In the genomic region with DNA sequence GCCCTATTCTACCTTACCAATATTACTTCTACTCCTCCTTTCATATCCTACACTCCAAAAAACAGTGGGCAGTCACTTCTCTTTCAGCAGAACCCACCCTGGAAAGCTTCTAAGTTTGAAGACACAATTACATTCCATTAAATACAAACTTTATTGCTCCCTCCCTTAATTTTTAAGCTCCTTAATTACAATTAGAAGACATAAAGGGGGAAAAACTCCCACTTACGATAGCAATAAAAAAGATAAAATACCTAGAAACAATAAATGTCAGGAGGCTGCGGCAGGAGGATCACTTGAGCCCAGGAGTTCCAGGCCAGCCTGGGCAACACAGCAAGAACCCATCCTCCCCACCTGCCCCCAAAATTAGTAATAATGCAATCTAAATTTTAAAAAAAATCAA, we compare ENCODE assay signal across 22 cellular contexts. TPM values are rescaled to one million over a fixed set of nuclear protein-coding genes. Genes with fewer than 3 reads are reported as not detected.
DNase-seq lines count a peak whose midpoint lies in the region; ATAC-seq and TF ChIP-seq lines count a peak whose summit lies in the region.
"Had no signal": no experiment of that assay in that cellular context is flagged by ENCODE, and none has a peak within 500 bp of the region (broad histone marks: within the 10 kb centered on the region; RNA-seq: fewer than 3 reads in every experiment).

No MANE protein-coding gene starts in this region.

- H3K27ac Mint-ChIP-seq in activated naive CD4-positive, alpha-beta T cell treated with anti-CD3 and anti-CD28 coated beads for 36 hours = peak overlapping the region; percentile 43
- H3K27ac Mint-ChIP-seq in activated naive CD8-positive, alpha-beta T cell treated with anti-CD3 and anti-CD28 coated beads for 36 hours = peak overlapping the region; percentile 63
- peak overlapping the region; percentile 68 for H3K27ac Mint-ChIP-seq in stimulated activated memory B cell treated with anti-CD40 and anti-IgM and Interleukin-4, amounts not matched to agents 10 μg/mL and 1 μg/mL and 100 μg/mL, for 72 hours

- intact Hi-C loops in activated naive CD4-positive, alpha-beta T cell treated with anti-CD3 and anti-CD28 coated beads for 36 hours (cut with micrococcal nuclease) = loop anchor here (10.0 kb wide), 3 partner anchors 1215 to 1985 kb away; a partner anchor contains a TSS

- H4K20me1 ChIP-seq in Karpas-422 (ENCODE audit: insufficient read depth, low read depth, low read length) (no peaks in the 10 kb centered on the region), SK-N-SH (ENCODE audit: insufficient read depth) (peaks cover 15% of the 10 kb centered on the region; the same call in 1 of the 2 replicates)

- TF ChIP-seq CTCF in SK-N-SH (IDR thresholded peaks at IDR 0.05) = no peak

- no peak overlapping the region for H3K4me3 Mint-ChIP-seq in activated naive CD4-positive, alpha-beta T cell treated with anti-CD3 and anti-CD28 coated beads for 36 hours
- no peak overlapping the region for H3K4me3 Mint-ChIP-seq in activated naive CD8-positive, alpha-beta T cell treated with anti-CD3 and anti-CD28 coated beads for 36 hours
- no peak overlapping the region for H3K4me3 Mint-ChIP-seq in stimulated activated memory B cell treated with anti-CD40 and anti-IgM and Interleukin-4, amounts not matched to agents 10 μg/mL and 1 μg/mL and 100 μg/mL, for 72 hours
- H3K4me3 Mint-ChIP-seq: mesothelial cell of epicardium had no signal

- POLR2A ChIA-PET in SK-N-SH (lab: Yijun Ruan, JAX) = no interaction called here

- H3K36me3 ChIP-seq in Karpas-422 (ENCODE audit: insufficient read depth, low read length) = peaks cover 79% of the 10 kb centered on the region
- H3K36me3 ChIP-seq in SK-N-SH (replicated peaks in 1 of 2; ENCODE audit: control insufficient read depth in 1 of 2, insufficient read depth in 2 of 2, low read length in 1 of 2) = peaks cover 57 to 60% of the 10 kb centered on the region in 2 experiments

- CTCF ChIA-PET in activated naive CD4-positive, alpha-beta T cell treated with anti-CD3 and anti-CD28 coated beads for 36 hours (lab: Charles Lee) = interaction anchor here (1.4 to 4.1 kb wide), 2 partner anchors 14 to 43 kb away, joined by 3 to 19 read pairs; no protein-coding TSS in a partner anchor
- CTCF ChIA-PET in SK-N-SH (lab: Yijun Ruan, JAX) = interaction anchor here (0.6 to 1.5 kb wide), 4 partner anchors 11 to 82 kb away, joined by 3 to 4 read pairs (median 3); no protein-coding TSS in a partner anchor

- H3K27me3 Mint-ChIP-seq in activated naive CD4-positive, alpha-beta T cell treated with anti-CD3 and anti-CD28 coated beads for 36 hours (ENCODE audit: low read depth) = no peaks in the 10 kb centered on the region
- H3K27me3 Mint-ChIP-seq in activated naive CD8-positive, alpha-beta T cell treated with anti-CD3 and anti-CD28 coated beads for 36 hours = no peaks in the 10 kb centered on the region
- H3K27me3 Mint-ChIP-seq in stimulated activated memory B cell treated with anti-CD40 and anti-IgM and Interleukin-4, amounts not matched to agents 10 μg/mL and 1 μg/mL and 100 μg/mL, for 72 hours = no peaks in the 10 kb centered on the region

- H3K4me2 ChIP-seq in Karpas-422 (ENCODE audit: low read depth, low read length, poor library complexity, severe bottlenecking) (peak overlapping the region; percentile 18), SK-N-SH (no peak overlapping the region)

- H3K9me3 Mint-ChIP-seq in activated naive CD4-positive, alpha-beta T cell treated with anti-CD3 and anti-CD28 coated beads for 36 hours = no peaks in the 10 kb centered on the region
- no peaks in the 10 kb centered on the region for H3K9me3 Mint-ChIP-seq in activated naive CD8-positive, alpha-beta T cell treated with anti-CD3 and anti-CD28 coated beads for 36 hours
- H3K9me3 Mint-ChIP-seq in stimulated activated memory B cell treated with anti-CD40 and anti-IgM and Interleukin-4, amounts not matched to agents 10 μg/mL and 1 μg/mL and 100 μg/mL, for 72 hours = no peaks in the 10 kb centered on the region
- H3K9me3 Mint-ChIP-seq: mesothelial cell of epicardium had no signal

- H3K4me1 ChIP-seq in Karpas-422 (ENCODE audit: low read length) (peaks cover 56% of the 10 kb centered on the region), SK-N-SH (ENCODE audit: control insufficient read depth in 1 of 2, insufficient read depth in 2 of 2, low read depth in 1 of 2, low read length in 1 of 2) (peaks cover 6 to 13% of the 10 kb centered on the region in 2 experiments; a peak in 3 of 4 replicates)

- H2AFZ ChIP-seq in Karpas-422 (ENCODE audit: low read length) (no peak overlapping the region), SK-N-SH (ENCODE audit: low read depth) (no peak overlapping the region)

- H3K9me2 ChIP-seq in Karpas-422 (replicated peaks; ENCODE audit: insufficient read depth, low read length) (no peaks in the 10 kb centered on the region), SK-N-SH (no peaks in the 10 kb centered on the region)

- TF ChIP-seq EP300 in SK-N-SH (IDR thresholded peaks at IDR 0.05; ENCODE audit: borderline replicate concordance in 1 of 2, low read depth in 1 of 2, low read length in 1 of 2) = no peak

- peaks cover 100% of the 10 kb centered on the region for H3K79me2 ChIP-seq in Karpas-422 (ENCODE audit: low read length)
- H3K79me2 ChIP-seq in SK-N-SH (ENCODE audit: insufficient read depth) = peaks cover 100% of the 10 kb centered on the region

- H3K4me1 Mint-ChIP-seq in activated naive CD4-positive, alpha-beta T cell treated with anti-CD3 and anti-CD28 coated beads for 36 hours (ENCODE audit: low read depth) = peaks cover 85% of the 10 kb centered on the region
- peaks cover 73% of the 10 kb centered on the region for H3K4me1 Mint-ChIP-seq in activated naive CD8-positive, alpha-beta T cell treated with anti-CD3 and anti-CD28 coated beads for 36 hours
- H3K4me1 Mint-ChIP-seq in stimulated activated memory B cell treated with anti-CD40 and anti-IgM and Interleukin-4, amounts not matched to agents 10 μg/mL and 1 μg/mL and 100 μg/mL, for 72 hours = peaks cover 62% of the 10 kb centered on the region

- H3F3A ChIP-seq in SK-N-SH (replicated peaks; ENCODE audit: insufficient read depth) = peaks cover 3% of the 10 kb centered on the region

- H3K9ac ChIP-seq in Karpas-422 (ENCODE audit: low read length) (no peak overlapping the region), SK-N-SH (no peak overlapping the region)

- H3K4me3 ChIP-seq in Karpas-422 (ENCODE audit: low read length) (no peak overlapping the region), SK-N-SH (ENCODE audit: low read depth in 2 of 2, low read length in 1 of 2) (no peak overlapping the region)
- H3K4me3 ChIP-seq: left lung, vagina had no signal

- WGBS in SK-N-SH (ENCODE audit: low lambda C conversion rate) = 97% methylated on average over 2 of the region's 2 CpGs

- peaks cover 47% of the 10 kb centered on the region for H3K36me3 Mint-ChIP-seq in activated naive CD4-positive, alpha-beta T cell treated with anti-CD3 and anti-CD28 coated beads for 36 hours (ENCODE audit: low read depth)
- peaks cover 57% of the 10 kb centered on the region for H3K36me3 Mint-ChIP-seq in activated naive CD8-positive, alpha-beta T cell treated with anti-CD3 and anti-CD28 coated beads for 36 hours
- H3K36me3 Mint-ChIP-seq in stimulated activated memory B cell treated with anti-CD40 and anti-IgM and Interleukin-4, amounts not matched to agents 10 μg/mL and 1 μg/mL and 100 μg/mL, for 72 hours = peaks cover 29% of the 10 kb centered on the region

- H3K27me3 ChIP-seq in Karpas-422 (ENCODE audit: low read length) (no peaks in the 10 kb centered on the region), SK-N-SH (ENCODE audit: insufficient read depth) (no peaks in the 10 kb centered on the region)
- H3K27me3 ChIP-seq: left lung, vagina had no signal

- H3K27ac ChIP-seq in Karpas-422 (ENCODE audit: low read length) = peak overlapping the region; percentile 71
- no peak overlapping the region for H3K27ac ChIP-seq in SK-N-SH (ENCODE audit: low read depth in 2 of 2, low read length in 1 of 2)
- H3K27ac ChIP-seq: C4-2B, vagina had no signal

- no peak for DNase-seq in activated naive CD4-positive, alpha-beta T cell treated with anti-CD3 and anti-CD28 coated beads for 36 hours
- DNase-seq in activated naive CD4-positive, alpha-beta T cell treated with anti-CD3 and anti-CD28 coated beads, Interleukin-2, amount 50 U/mL, for 16 hours = no peak
- DNase-seq in Karpas-422 (no peak), NCI-H2081 (lab: John Stamatoyannopoulos, UW) (no peak), SK-N-SH (no peak)
- no peak for DNase-seq in activated naive CD8-positive, alpha-beta T cell treated with anti-CD3 and anti-CD28 coated beads for 36 hours
- DNase-seq in stimulated activated naive CD4-positive, alpha-beta T cell treated with Interleukin-2 at 50 U/mL for 16 hours (lab: John Stamatoyannopoulos, UW) = no peak
- DNase-seq: activated CD4-positive, alpha-beta T cell treated with anti-CD3 and anti-CD28 coated beads, Interleukin-2, amount 50 U/mL, for 48 hours; DMS53; head of caudate nucleus; left lung; NCI-H187; NCI-H226; NCI-H774; PC-3; SHP77; stimulated activated CD4-positive, alpha-beta T cell treated with anti-CD3 and anti-CD28 coated beads, Interleukin-4, amount 100 ng/mL, for 24 hours; substantia nigra had no signal

- no peak for TF ChIP-seq RAD21 in SK-N-SH (IDR thresholded peaks at IDR 0.05; ENCODE audit: low read length)

- H3K9me3 ChIP-seq in Karpas-422 (ENCODE audit: low read length) (no peaks in the 10 kb centered on the region), SK-N-SH (no peaks in the 10 kb centered on the region)
- H3K9me3 ChIP-seq: left lung, vagina had no signal

- ATAC-seq in stimulated activated memory B cell treated with anti-CD40 and anti-IgM and Interleukin-4, amounts not matched to agents 10 μg/mL and 1 μg/mL and 100 μg/mL, for 72 hours = no peak
- ATAC-seq: left lung, PC-3 had no signal

TF ChIP-seq in SK-N-SH, 30 proteins besides CTCF, POLR2A, EP300 and RAD21:
- TF ChIP-seq ELF1 (IDR thresholded peaks at IDR 0.05) (no peak), TCF12 (IDR thresholded peaks at IDR 0.05) (no peak), TAF1 (IDR thresholded peaks at IDR 0.05; ENCODE audit: borderline replicate concordance, low read depth, low read length) (no peak), MEF2A (IDR thresholded peaks at IDR 0.05; ENCODE audit: borderline replicate concordance, low read depth) (no peak)

RNA-seq across cellular contexts. Expression of a gene that starts 9.6 kb away (rescaled TPM):
- total RNA-seq in activated naive CD4-positive, alpha-beta T cell treated with anti-CD3 and anti-CD28 coated beads for 36 hours = 10 to 100 TPM; 70.0 to 75.3 TPM
- total RNA-seq in Karpas-422 (2014; rRNA removed; shearing (Covaris generic); ENCODE audit: low replicate concordance) = 68.7 and 113 TPM in 2 replicates
- total RNA-seq in activated naive CD8-positive, alpha-beta T cell treated with anti-CD3 and anti-CD28 coated beads for 36 hours = 10 to 100 TPM; 80.3 to 88.5 TPM
- polyA plus RNA-seq in SK-N-SH (2012; rRNA removed) = 34.3 and 36.1 TPM in 2 replicates
- polyA plus RNA-seq in SK-N-SH (2012; cell fraction: cytosol; rRNA removed) = 57.7 and 60.2 TPM in 2 replicates
- polyA plus RNA-seq in SK-N-SH (2012; cell fraction: nucleus; rRNA removed) = 22.1 and 35.2 TPM in 2 replicates
